In genomic region chr7:3042301-3042700, GRCh38 we compare ENCODE assay signal across 14 cellular contexts. TPM values are rescaled to one million over a fixed set of nuclear protein-coding genes. Genes with fewer than 3 reads are reported as not detected.
DNase-seq lines count a peak whose midpoint lies in the region; ATAC-seq and TF ChIP-seq lines count a peak whose summit lies in the region.
"Had no signal": no experiment of that assay in that cellular context is flagged by ENCODE, and none has a peak within 500 bp of the region (broad histone marks: within the 10 kb centered on the region; RNA-seq: fewer than 3 reads in every experiment).

No MANE protein-coding gene starts in this region.

- TF ChIP-seq CTCF in activated B cell treated with CpG ODN at 0.5 μM for 24 hours (IDR thresholded peaks at IDR 0.05) (no peak), omental fat pad (IDR thresholded peaks at IDR 0.05) (no peak)

- no peak for DNase-seq in stimulated activated naive CD8-positive, alpha-beta T cell treated with anti-CD3 and anti-CD28 coated beads, Interleukin-15, Interleukin-2, amounts not matched to agents 100 U/mL and 50 U/mL, for 24 hours
- DNase-seq in activated B cell treated with CpG ODN at 0.5 μM for 24 hours, result no peak
- no peak for DNase-seq in immature natural killer cell
- DNase-seq in OCI-M2 (lab: John Stamatoyannopoulos, UW; ENCODE audit: unreplicated experiment), result no peak
- DNase-seq in stimulated activated CD4-positive, alpha-beta T cell treated with anti-CD3 and anti-CD28 coated beads, Interleukin-4, amount 100 ng/mL, for 24 hours, result no peak
- DNase-seq in omental fat pad (ENCODE audit: low spot score), result no peak
- DNase-seq: dorsolateral prefrontal cortex, NCI-H1436, NCI-H524 treated with DMSO at 0.1 percent for 48 hours, nucleus accumbens had no signal

- no peak for ATAC-seq in stimulated activated naive CD8-positive, alpha-beta T cell treated with anti-CD3 and anti-CD28 coated beads, Interleukin-15, Interleukin-2, amounts not matched to agents 100 U/mL and 50 U/mL, for 24 hours
- ATAC-seq in activated B cell treated with CpG ODN at 0.5 μM for 24 hours (ENCODE audit: low read depth), result no peak
- ATAC-seq in HG02973 (IDR thresholded peaks at IDR 0.05; ENCODE audit: unreplicated experiment), result no peak
- no peak for ATAC-seq in omental fat pad (ENCODE audit: low FRiP score)
- ATAC-seq: Right ventricle myocardium inferior had no signal

- peaks cover 66% of the 10 kb centered on the region for H3K4me1 Mint-ChIP-seq in stimulated activated naive CD8-positive, alpha-beta T cell treated with anti-CD3 and anti-CD28 coated beads, Interleukin-15, Interleukin-2, amounts not matched to agents 100 ng/mL and 50 ng/mL, for 24 hours (ENCODE audit: low read depth)
- H3K4me1 Mint-ChIP-seq in activated B cell treated with CpG ODN at 0.5 μM for 24 hours (peaks cover 56% of the 10 kb centered on the region), immature natural killer cell (peaks cover 63 to 65% of the 10 kb centered on the region in 2 donors)

- CTCF ChIA-PET in activated B cell treated with CpG ODN at 0.5 μM for 24 hours (lab: Charles Lee), result interaction anchor here (0.5 to 2.3 kb wide), 6 partner anchors 10 to 178 kb away, joined by 3 to 11 read pairs (median 4); no protein-coding TSS in a partner anchor

- H3K27ac Mint-ChIP-seq in stimulated activated naive CD8-positive, alpha-beta T cell treated with anti-CD3 and anti-CD28 coated beads, Interleukin-15, Interleukin-2, amounts not matched to agents 100 ng/mL and 50 ng/mL, for 24 hours, result peak overlapping the region; percentile 83
- H3K27ac Mint-ChIP-seq in activated B cell treated with CpG ODN at 0.5 μM for 24 hours (peak overlapping the region; percentile 96), immature natural killer cell (peak overlapping the region; percentile 90 to 96 (median 94))

- H3K4me3 Mint-ChIP-seq in stimulated activated naive CD8-positive, alpha-beta T cell treated with anti-CD3 and anti-CD28 coated beads, Interleukin-15, Interleukin-2, amounts not matched to agents 100 ng/mL and 50 ng/mL, for 24 hours, result peak overlapping the region; percentile 93
- H3K4me3 Mint-ChIP-seq in activated B cell treated with CpG ODN at 0.5 μM for 24 hours, result peak overlapping the region; percentile 97
- H3K4me3 Mint-ChIP-seq in immature natural killer cell, result peak overlapping the region; percentile 79 to 96 (median 94)

- no peaks in the 10 kb centered on the region for H3K9me3 Mint-ChIP-seq in stimulated activated naive CD8-positive, alpha-beta T cell treated with anti-CD3 and anti-CD28 coated beads, Interleukin-15, Interleukin-2, amounts not matched to agents 100 ng/mL and 50 ng/mL, for 24 hours
- no peaks in the 10 kb centered on the region for H3K9me3 Mint-ChIP-seq in activated B cell treated with CpG ODN at 0.5 μM for 24 hours
- no peaks in the 10 kb centered on the region for H3K9me3 Mint-ChIP-seq in immature natural killer cell

- H3K27me3 Mint-ChIP-seq in stimulated activated naive CD8-positive, alpha-beta T cell treated with anti-CD3 and anti-CD28 coated beads, Interleukin-15, Interleukin-2, amounts not matched to agents 100 ng/mL and 50 ng/mL, for 24 hours, result no peaks in the 10 kb centered on the region
- H3K27me3 Mint-ChIP-seq in activated B cell treated with CpG ODN at 0.5 μM for 24 hours, result no peaks in the 10 kb centered on the region
- H3K27me3 Mint-ChIP-seq in immature natural killer cell (ENCODE audit: low read depth in 3 of 3), result peaks cover 2 to 13% (median 6%) of the 10 kb centered on the region in 3 donors

- H3K36me3 Mint-ChIP-seq in stimulated activated naive CD8-positive, alpha-beta T cell treated with anti-CD3 and anti-CD28 coated beads, Interleukin-15, Interleukin-2, amounts not matched to agents 100 ng/mL and 50 ng/mL, for 24 hours (ENCODE audit: low read depth), result peaks cover 35% of the 10 kb centered on the region
- peaks cover 29% of the 10 kb centered on the region for H3K36me3 Mint-ChIP-seq in activated B cell treated with CpG ODN at 0.5 μM for 24 hours (ENCODE audit: low read depth)
- H3K36me3 Mint-ChIP-seq in immature natural killer cell, result peaks cover 3 to 12% (median 4%) of the 10 kb centered on the region in 3 donors

- POLR2A ChIA-PET in activated B cell treated with CpG ODN at 0.5 μM for 24 hours (lab: Charles Lee), result interaction anchor here (0.7 to 4.8 kb wide), 8 partner anchors 22 to 332 kb away, joined by 3 to 28 read pairs (median 4); no protein-coding TSS in a partner anchor

- intact Hi-C loops in activated B cell treated with CpG ODN at 0.5 μM for 24 hours (cut with micrococcal nuclease), result loop anchor here (5.0 to 10.0 kb wide), 2 partner anchors 325 to 808 kb away; partner anchors contain the start of gene MAD1L1

RNA-seq across cellular contexts. Expression of gene CARD11, which starts 1.4 kb away (rescaled TPM):
- total RNA-seq in activated B cell treated with CpG ODN at 0.5 μM for 24 hours (107 and 114 TPM in 2 replicates), omental fat pad (1 to 10 TPM in 2 of 4 donors, under 1 TPM in 2; 0.75 to 1.4 (median 1.0) TPM)
- 10 to 100 TPM in 2 of 3 donors, 1 to 10 TPM in 1; 3.3 to 76.5 (median 18.7) TPM for polyA plus RNA-seq in immature natural killer cell
- polyA plus RNA-seq: BJ had no signal

Comparison
In these comparisons a context has a peak if more than half of its experiments do, and no peak if none do; other contexts are left out.
1. RNA of gene CARD11, which starts 1.4 kb away (total RNA-seq): 107 to 114 TPM in activated B cell treated with CpG ODN at 0.5 μM for 24 hours; 0.75 to 1.4 TPM in omental fat pad; every median in the first group is over 10 times any median in the second.
2. Peak in every context shown above with its lines, with median percentiles within 50 percentile points of each other: H3K27ac Mint-ChIP-seq and H3K4me3 Mint-ChIP-seq.